1 cellular context compared by ENCODE assay signal in the genomic region with DNA sequence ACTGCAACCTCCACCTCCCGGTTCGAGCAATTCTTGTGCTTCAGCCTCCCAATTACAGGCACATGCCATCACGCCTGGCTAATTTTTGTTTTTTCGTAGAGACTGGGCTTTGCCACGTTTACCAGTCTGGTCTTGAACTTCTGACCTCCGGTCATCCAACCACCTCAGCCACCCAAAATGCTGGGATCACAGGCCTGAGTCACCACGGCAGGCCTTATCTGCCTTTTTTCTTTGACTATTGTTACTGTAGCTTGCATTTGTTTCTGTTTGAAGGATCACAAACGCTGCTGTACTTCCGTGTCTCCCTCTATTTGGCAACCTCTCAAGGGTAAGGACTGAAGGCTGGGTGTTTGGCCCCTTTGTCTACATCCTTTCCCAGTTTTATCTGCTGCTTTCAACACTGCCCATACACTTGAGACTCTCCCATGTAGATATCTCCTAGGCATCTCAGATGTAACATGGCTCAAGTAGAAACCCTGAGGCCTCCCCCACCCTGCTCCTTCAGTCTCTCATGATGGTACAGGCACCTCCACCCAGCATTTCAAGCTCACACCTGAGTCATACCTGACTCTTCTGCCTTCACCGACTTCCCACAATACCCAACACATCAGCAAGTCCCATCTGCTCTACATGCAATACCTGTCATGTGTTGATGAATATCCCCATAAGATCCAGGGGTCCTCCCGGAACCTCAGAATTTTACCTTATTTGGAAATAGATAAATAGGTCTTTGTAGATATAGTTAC.
TF ChIP-seq lines count a peak whose summit lies in the region.

No MANE protein-coding gene starts in this region.

TF ChIP-seq in HepG2, 621 proteins besides CTCF, POLR2A, EP300 and RAD21 (continued from another document and continues in another):
- TF ChIP-seq, protein P1, sequence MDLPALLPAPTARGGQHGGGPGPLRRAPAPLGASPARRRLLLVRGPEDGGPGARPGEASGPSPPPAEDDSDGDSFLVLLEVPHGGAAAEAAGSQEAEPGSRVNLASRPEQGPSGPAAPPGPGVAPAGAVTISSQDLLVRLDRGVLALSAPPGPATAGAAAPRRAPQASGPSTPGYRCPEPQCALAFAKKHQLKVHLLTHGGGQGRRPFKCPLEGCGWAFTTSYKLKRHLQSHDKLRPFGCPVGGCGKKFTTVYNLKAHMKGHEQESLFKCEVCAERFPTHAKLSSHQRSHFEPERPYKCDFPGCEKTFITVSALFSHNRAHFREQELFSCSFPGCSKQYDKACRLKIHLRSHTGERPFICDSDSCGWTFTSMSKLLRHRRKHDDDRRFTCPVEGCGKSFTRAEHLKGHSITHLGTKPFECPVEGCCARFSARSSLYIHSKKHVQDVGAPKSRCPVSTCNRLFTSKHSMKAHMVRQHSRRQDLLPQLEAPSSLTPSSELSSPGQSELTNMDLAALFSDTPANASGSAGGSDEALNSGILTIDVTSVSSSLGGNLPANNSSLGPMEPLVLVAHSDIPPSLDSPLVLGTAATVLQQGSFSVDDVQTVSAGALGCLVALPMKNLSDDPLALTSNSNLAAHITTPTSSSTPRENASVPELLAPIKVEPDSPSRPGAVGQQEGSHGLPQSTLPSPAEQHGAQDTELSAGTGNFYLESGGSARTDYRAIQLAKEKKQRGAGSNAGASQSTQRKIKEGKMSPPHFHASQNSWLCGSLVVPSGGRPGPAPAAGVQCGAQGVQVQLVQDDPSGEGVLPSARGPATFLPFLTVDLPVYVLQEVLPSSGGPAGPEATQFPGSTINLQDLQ (CRISPR knock-in tag; IDR thresholded peaks at IDR 0.05) = no peak
- TF ChIP-seq ZBTB8A (CRISPR knock-in tag; IDR thresholded peaks at IDR 0.05; ENCODE audit: borderline replicate concordance, low read depth) = no peak
- no peak for TF ChIP-seq MEIS1 (CRISPR knock-in tag; IDR thresholded peaks at IDR 0.05; ENCODE audit: borderline replicate concordance)
- TF ChIP-seq ZNF335 (CRISPR knock-in tag; IDR thresholded peaks at IDR 0.05) = no peak
- TF ChIP-seq REST (IDR thresholded peaks at IDR 0.05; ENCODE audit: borderline replicate concordance in 1 of 2, low read depth in 1 of 2, low read length in 2 of 2) = no peak
- TF ChIP-seq PCBP2 (optimal IDR thresholded peaks at IDR 0.05; ENCODE audit: low read depth, low read length, poor library complexity, severe bottlenecking) = no peak
- no peak for TF ChIP-seq MTF2 (CRISPR knock-in tag; IDR thresholded peaks at IDR 0.05; ENCODE audit: borderline replicate concordance)
- no peak for TF ChIP-seq ZNF318 (CRISPR knock-in tag; IDR thresholded peaks at IDR 0.05)
- no peak for TF ChIP-seq ZNF839 (CRISPR knock-in tag; IDR thresholded peaks at IDR 0.05; ENCODE audit: borderline replicate concordance)
- TF ChIP-seq ZNF607 (CRISPR knock-in tag; IDR thresholded peaks at IDR 0.05; ENCODE audit: borderline replicate concordance) = no peak
- no peak for TF ChIP-seq ZNF414 (CRISPR knock-in tag; IDR thresholded peaks at IDR 0.05)
- TF ChIP-seq, protein P2, sequence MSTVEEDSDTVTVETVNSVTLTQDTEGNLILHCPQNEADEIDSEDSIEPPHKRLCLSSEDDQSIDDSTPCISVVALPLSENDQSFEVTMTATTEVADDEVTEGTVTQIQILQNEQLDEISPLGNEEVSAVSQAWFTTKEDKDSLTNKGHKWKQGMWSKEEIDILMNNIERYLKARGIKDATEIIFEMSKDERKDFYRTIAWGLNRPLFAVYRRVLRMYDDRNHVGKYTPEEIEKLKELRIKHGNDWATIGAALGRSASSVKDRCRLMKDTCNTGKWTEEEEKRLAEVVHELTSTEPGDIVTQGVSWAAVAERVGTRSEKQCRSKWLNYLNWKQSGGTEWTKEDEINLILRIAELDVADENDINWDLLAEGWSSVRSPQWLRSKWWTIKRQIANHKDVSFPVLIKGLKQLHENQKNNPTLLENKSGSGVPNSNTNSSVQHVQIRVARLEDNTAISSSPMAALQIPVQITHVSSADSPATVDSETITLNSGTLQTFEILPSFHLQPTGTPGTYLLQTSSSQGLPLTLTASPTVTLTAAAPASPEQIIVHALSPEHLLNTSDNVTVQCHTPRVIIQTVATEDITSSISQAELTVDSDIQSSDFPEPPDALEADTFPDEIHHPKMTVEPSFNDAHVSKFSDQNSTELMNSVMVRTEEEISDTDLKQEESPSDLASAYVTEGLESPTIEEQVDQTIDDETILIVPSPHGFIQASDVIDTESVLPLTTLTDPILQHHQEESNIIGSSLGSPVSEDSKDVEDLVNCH (CRISPR knock-in tag; IDR thresholded peaks at IDR 0.05) = no peak
- TF ChIP-seq, protein P3, sequence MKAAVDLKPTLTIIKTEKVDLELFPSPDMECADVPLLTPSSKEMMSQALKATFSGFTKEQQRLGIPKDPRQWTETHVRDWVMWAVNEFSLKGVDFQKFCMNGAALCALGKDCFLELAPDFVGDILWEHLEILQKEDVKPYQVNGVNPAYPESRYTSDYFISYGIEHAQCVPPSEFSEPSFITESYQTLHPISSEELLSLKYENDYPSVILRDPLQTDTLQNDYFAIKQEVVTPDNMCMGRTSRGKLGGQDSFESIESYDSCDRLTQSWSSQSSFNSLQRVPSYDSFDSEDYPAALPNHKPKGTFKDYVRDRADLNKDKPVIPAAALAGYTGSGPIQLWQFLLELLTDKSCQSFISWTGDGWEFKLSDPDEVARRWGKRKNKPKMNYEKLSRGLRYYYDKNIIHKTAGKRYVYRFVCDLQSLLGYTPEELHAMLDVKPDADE (CRISPR knock-in tag; IDR thresholded peaks at IDR 0.05) = no peak
- no peak; the same call in 1 of the 2 replicates for TF ChIP-seq THRA (CRISPR knock-in tag; IDR thresholded peaks at IDR 0.05; ENCODE audit: borderline replicate concordance)
- TF ChIP-seq, protein P4, sequence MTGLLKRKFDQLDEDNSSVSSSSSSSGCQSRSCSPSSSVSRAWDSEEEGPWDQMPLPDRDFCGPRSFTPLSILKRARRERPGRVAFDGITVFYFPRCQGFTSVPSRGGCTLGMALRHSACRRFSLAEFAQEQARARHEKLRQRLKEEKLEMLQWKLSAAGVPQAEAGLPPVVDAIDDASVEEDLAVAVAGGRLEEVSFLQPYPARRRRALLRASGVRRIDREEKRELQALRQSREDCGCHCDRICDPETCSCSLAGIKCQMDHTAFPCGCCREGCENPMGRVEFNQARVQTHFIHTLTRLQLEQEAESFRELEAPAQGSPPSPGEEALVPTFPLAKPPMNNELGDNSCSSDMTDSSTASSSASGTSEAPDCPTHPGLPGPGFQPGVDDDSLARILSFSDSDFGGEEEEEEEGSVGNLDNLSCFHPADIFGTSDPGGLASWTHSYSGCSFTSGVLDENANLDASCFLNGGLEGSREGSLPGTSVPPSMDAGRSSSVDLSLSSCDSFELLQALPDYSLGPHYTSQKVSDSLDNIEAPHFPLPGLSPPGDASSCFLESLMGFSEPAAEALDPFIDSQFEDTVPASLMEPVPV (CRISPR knock-in tag; IDR thresholded peaks at IDR 0.05) = no peak
- TF ChIP-seq SKI (IDR thresholded peaks at IDR 0.05; ENCODE audit: partially characterized antibody) = peak; percentile 67
- TF ChIP-seq HOXA3 (CRISPR knock-in tag; IDR thresholded peaks at IDR 0.05) = peak; percentile 32; the same call in 1 of the 2 replicates
- TF ChIP-seq TARDBP (CRISPR knock-in tag; IDR thresholded peaks at IDR 0.05) = no peak
- TF ChIP-seq SAFB2 (CRISPR knock-in tag; IDR thresholded peaks at IDR 0.05; ENCODE audit: borderline replicate concordance, low read depth) = no peak
- no peak for TF ChIP-seq SALL2 (CRISPR knock-in tag; IDR thresholded peaks at IDR 0.05)
